1 cellular context compared by ENCODE assay signal in the genomic region with DNA sequence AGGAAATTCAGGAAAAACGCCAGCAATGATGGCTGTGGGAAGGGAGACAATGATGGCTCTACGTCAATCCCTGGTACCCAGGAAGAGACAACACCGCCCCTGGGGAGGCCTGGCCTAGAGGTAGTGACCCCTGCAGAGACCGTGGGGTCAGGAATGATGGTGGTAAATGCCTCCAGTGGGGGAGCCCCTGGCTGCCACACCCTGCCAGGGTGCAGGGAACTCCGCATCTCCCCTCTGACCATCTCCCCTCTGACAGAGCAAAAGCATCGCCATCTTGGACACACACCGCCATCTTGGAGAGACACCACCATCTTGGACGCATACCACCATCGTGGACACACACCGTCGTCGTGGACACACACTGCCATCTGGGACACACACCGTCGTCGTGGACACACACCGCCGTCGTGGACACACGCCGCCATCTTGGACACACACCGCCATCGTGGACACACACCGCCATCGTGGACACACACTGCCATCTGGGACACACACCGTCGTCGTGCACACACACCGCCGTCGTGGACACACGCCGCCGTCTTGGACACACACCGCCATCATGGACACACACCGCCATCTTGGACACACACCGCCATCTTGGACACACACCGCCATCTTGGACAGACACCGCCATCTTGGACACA.
A peak's percentile ranks its signal among the peaks of the same experiment; 100 is the strongest.
TF ChIP-seq lines count a peak whose summit lies in the region.

No MANE protein-coding gene starts in this region.

TF ChIP-seq in H1, 55 proteins besides CTCF, POLR2A, EP300 and RAD21:
- TF ChIP-seq POLR2AphosphoS5 (IDR thresholded peaks at IDR 0.05; ENCODE audit: low read depth, low read length) (0 out of 2 replicates have a peak, but pooled peaks have one; percentile 14), FOSL1 (IDR thresholded peaks at IDR 0.05; ENCODE audit: insufficient read depth, low read depth, low read length) (no peak)
